In the genomic region with DNA sequence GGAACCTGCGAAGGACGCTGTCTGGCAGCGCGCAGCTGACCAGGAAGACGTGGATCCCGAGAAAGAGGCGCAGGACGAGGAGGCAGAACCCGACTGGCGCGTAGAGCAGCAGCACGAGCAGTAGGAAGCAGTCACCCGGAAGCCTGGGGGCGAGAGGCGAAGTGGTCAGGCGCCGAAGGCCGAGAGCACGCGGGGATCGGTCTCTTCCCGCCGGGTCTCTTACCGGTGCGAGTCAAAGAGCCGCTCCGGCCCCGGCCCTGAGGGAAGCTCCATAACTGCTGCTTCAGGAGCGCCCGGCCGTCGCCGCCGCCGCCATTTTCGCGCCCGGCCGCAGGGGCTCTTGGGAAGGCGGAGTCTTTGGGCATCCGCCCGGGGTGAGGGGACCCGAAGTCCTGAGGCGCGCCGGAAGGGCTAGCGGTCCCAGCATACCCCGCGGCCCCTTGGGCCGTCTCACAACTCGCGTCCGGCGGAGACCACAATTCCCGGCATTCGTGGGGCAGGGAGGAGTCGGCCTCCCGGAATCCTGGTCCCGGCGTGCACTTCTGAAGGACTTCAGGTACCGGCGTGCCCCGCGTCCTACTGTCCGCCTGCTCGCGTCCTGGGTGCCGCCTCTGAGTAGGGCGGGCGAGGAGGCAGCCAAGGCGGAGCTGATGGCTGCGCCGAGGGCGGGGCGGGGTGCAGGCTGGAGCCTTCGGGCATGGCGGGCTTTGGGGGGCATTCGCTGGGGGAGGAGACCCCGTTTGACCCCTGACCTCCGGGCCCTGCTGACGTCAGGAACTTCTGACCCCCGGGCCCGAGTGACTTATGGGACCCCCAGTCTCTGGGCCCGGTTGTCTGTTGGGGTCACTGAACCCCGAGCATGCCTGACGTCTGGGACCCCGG, we compare ENCODE assay signal across 8 cellular contexts. TPM values are rescaled to one million over a fixed set of nuclear protein-coding genes. Genes with fewer than 3 reads are reported as not detected.
DNase-seq lines count a peak whose midpoint lies in the region; ATAC-seq and TF ChIP-seq lines count a peak whose summit lies in the region.

A gene with protein sequence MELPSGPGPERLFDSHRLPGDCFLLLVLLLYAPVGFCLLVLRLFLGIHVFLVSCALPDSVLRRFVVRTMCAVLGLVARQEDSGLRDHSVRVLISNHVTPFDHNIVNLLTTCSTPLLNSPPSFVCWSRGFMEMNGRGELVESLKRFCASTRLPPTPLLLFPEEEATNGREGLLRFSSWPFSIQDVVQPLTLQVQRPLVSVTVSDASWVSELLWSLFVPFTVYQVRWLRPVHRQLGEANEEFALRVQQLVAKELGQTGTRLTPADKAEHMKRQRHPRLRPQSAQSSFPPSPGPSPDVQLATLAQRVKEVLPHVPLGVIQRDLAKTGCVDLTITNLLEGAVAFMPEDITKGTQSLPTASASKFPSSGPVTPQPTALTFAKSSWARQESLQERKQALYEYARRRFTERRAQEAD (minus strand): TSS at position 350 of the 882 bp plus-strand sequence. CDS start 77 bp downstream, at position 273.
A gene (plus strand): TSS at position 577 of the 882 bp plus-strand sequence. CDS start 74 bp downstream, at position 651.

- peak within 1 kb of the TSS; percentile 100 for H3K4me3 Mint-ChIP-seq in activated T-cell treated with anti-CD3 and anti-CD28 coated beads, Interleukin-2, amount 50 U/mL, for 24 hours

- peak within 1 kb of the TSS; percentile 99 for H3K27ac Mint-ChIP-seq in activated T-cell treated with anti-CD3 and anti-CD28 coated beads, Interleukin-2, amount 50 U/mL, for 24 hours

- H3K9me3 ChIP-seq in mucosa of stomach (ENCODE audit: control insufficient read depth, low read length): no peaks in the 10 kb centered on the region

- H3K36me3 ChIP-seq in mucosa of stomach (ENCODE audit: control insufficient read depth, insufficient read depth, low read length): peaks cover 16% of the 10 kb centered on the region

- H3K9me3 Mint-ChIP-seq in activated T-cell treated with anti-CD3 and anti-CD28 coated beads, Interleukin-2, amount 50 U/mL, for 24 hours: no peaks in the 10 kb centered on the region

- H3K4me1 ChIP-seq in mucosa of stomach (ENCODE audit: control insufficient read depth, insufficient read depth, low read length): peaks cover 31% of the 10 kb centered on the region

- H3K9ac ChIP-seq in mucosa of stomach (ENCODE audit: low read length): peak within 1 kb of the TSS; percentile 94

- H3K27me3 ChIP-seq in mucosa of stomach (ENCODE audit: control insufficient read depth, insufficient read depth, low read length): no peaks in the 10 kb centered on the region

- no peaks in the 10 kb centered on the region for H3K27me3 Mint-ChIP-seq in activated T-cell treated with anti-CD3 and anti-CD28 coated beads, Interleukin-2, amount 50 U/mL, for 24 hours

- ATAC-seq in GM21619 (IDR thresholded peaks at IDR 0.05; ENCODE audit: unreplicated experiment): peak; percentile 73

- TF ChIP-seq POLR2A in erythroblast (IDR thresholded peaks at IDR 0.05; ENCODE audit: low read length): peak; percentile 95

- in situ Hi-C loops in KBM-7 (cut with MboI; ENCODE audit: low pct_unique_long_range_greater_than_20kb, low sequenced_read_pairs): no loop called here

- peaks cover 82% of the 10 kb centered on the region for H3K36me3 Mint-ChIP-seq in activated T-cell treated with anti-CD3 and anti-CD28 coated beads, Interleukin-2, amount 50 U/mL, for 24 hours (ENCODE audit: low read depth)

- DNase-seq in DMS153 (lab: John Stamatoyannopoulos, UW) (peak; percentile 98), KBM-7 (peak; percentile 97), erythroblast (lab: John Stamatoyannopoulos, UW) (peak; percentile 98 to 99)
- peak; percentile 94 for DNase-seq in activated T-cell treated with anti-CD3 and anti-CD28 coated beads, Interleukin-2, amount 50 U/mL, for 24 hours
- DNase-seq in stimulated activated CD8-positive, alpha-beta memory T cell treated with anti-CD3 and anti-CD28 coated beads, Interleukin-7, amount 100 ng/mL, for 1 hour (ENCODE audit: low read depth in 2 of 2): peak; percentile 66 to 71

- peaks cover 40% of the 10 kb centered on the region for H3K4me1 Mint-ChIP-seq in activated T-cell treated with anti-CD3 and anti-CD28 coated beads, Interleukin-2, amount 50 U/mL, for 24 hours (ENCODE audit: low read depth)

- peak within 1 kb of the TSS; percentile 95 for H3K4me3 ChIP-seq in mucosa of stomach (ENCODE audit: low read length)

TF ChIP-seq in PFSK-1, 5 proteins besides CTCF, POLR2A, EP300 and RAD21:
- TF ChIP-seq POLR2AphosphoS5 (IDR thresholded peaks at IDR 0.05; ENCODE audit: low read depth, low read length): peak; percentile 96
- peak; percentile 38; the same call in 1 of the 2 replicates for TF ChIP-seq SIN3A (IDR thresholded peaks at IDR 0.05; ENCODE audit: borderline replicate concordance, insufficient read depth, low read length)
- TF ChIP-seq TAF1 (IDR thresholded peaks at IDR 0.05; ENCODE audit: borderline replicate concordance, insufficient read depth, low read length): peak; percentile 67; the same call in 1 of the 2 replicates
- TF ChIP-seq FOXP2 (optimal IDR thresholded peaks at IDR 0.05; ENCODE audit: borderline replicate concordance, extremely low read depth, extremely low read length, insufficient read depth): peak; percentile 69
- TF ChIP-seq, protein P1, sequence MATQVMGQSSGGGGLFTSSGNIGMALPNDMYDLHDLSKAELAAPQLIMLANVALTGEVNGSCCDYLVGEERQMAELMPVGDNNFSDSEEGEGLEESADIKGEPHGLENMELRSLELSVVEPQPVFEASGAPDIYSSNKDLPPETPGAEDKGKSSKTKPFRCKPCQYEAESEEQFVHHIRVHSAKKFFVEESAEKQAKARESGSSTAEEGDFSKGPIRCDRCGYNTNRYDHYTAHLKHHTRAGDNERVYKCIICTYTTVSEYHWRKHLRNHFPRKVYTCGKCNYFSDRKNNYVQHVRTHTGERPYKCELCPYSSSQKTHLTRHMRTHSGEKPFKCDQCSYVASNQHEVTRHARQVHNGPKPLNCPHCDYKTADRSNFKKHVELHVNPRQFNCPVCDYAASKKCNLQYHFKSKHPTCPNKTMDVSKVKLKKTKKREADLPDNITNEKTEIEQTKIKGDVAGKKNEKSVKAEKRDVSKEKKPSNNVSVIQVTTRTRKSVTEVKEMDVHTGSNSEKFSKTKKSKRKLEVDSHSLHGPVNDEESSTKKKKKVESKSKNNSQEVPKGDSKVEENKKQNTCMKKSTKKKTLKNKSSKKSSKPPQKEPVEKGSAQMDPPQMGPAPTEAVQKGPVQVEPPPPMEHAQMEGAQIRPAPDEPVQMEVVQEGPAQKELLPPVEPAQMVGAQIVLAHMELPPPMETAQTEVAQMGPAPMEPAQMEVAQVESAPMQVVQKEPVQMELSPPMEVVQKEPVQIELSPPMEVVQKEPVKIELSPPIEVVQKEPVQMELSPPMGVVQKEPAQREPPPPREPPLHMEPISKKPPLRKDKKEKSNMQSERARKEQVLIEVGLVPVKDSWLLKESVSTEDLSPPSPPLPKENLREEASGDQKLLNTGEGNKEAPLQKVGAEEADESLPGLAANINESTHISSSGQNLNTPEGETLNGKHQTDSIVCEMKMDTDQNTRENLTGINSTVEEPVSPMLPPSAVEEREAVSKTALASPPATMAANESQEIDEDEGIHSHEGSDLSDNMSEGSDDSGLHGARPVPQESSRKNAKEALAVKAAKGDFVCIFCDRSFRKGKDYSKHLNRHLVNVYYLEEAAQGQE (IDR thresholded peaks at IDR 0.05; ENCODE audit: insufficient read depth in 1 of 2, low read depth in 2 of 2, low read length in 2 of 2): 0 out of 4 replicates have a peak, but pooled peaks of 1 of the 2 experiments have one; percentile 10

RNA-seq across cellular contexts. Expression of the first gene that starts in this region (rescaled TPM):
- polyA plus RNA-seq in PFSK-1 (2012; ENCODE audit: insufficient read length, low read depth): 143 TPM

RNA-seq across cellular contexts. Expression of the second gene that starts in this region (rescaled TPM):
- 46.5 TPM for polyA plus RNA-seq in PFSK-1 (2012; ENCODE audit: insufficient read length, low read depth)

Comparison
In these comparisons a context has a peak if more than half of its experiments do, and no peak if none do; other contexts are left out.
1. Peak in every context shown above with its lines: DNase-seq, ATAC-seq and H3K4me3 ChIP-seq.